8 cellular contexts compared by ENCODE assay signal in genomic region chr14:106845286-106846087, GRCh38.
DNase-seq lines count a peak whose midpoint lies in the region; ATAC-seq and TF ChIP-seq lines count a peak whose summit lies in the region.

No MANE protein-coding gene starts in this region.

- no peak overlapping the region for H3K27ac Mint-ChIP-seq in activated T-helper 17 cell treated with anti-CD3 and anti-CD28 coated beads, Interleukin-2, amount 50 U/mL, for 72 hours
- H3K27ac Mint-ChIP-seq in memory B cell = peak overlapping the region; percentile 94

- H3K9me3 Mint-ChIP-seq in activated T-helper 17 cell treated with anti-CD3 and anti-CD28 coated beads, Interleukin-2, amount 50 U/mL, for 72 hours = no peaks in the 10 kb centered on the region
- no peaks in the 10 kb centered on the region for H3K9me3 Mint-ChIP-seq in memory B cell

- peaks cover 24% of the 10 kb centered on the region for H3K4me1 Mint-ChIP-seq in activated T-helper 17 cell treated with anti-CD3 and anti-CD28 coated beads, Interleukin-2, amount 50 U/mL, for 72 hours
- H3K4me1 Mint-ChIP-seq in memory B cell = peaks cover 49% of the 10 kb centered on the region

- no peak for TF ChIP-seq CTCF in GM10266 (IDR thresholded peaks at IDR 0.05; ENCODE audit: control insufficient read depth, insufficient read depth, low read depth, missing control alignments)

- peak overlapping the region; percentile 96 for H3K4me3 Mint-ChIP-seq in activated T-helper 17 cell treated with anti-CD3 and anti-CD28 coated beads, Interleukin-2, amount 50 U/mL, for 72 hours
- H3K4me3 Mint-ChIP-seq in memory B cell = peak overlapping the region; percentile 98

- H3K36me3 Mint-ChIP-seq in activated T-helper 17 cell treated with anti-CD3 and anti-CD28 coated beads, Interleukin-2, amount 50 U/mL, for 72 hours (ENCODE audit: low read depth) = no peaks in the 10 kb centered on the region
- H3K36me3 Mint-ChIP-seq in memory B cell = peaks cover 3% of the 10 kb centered on the region

- peak; percentile 48 for ATAC-seq in GM21786 (IDR thresholded peaks at IDR 0.05; ENCODE audit: unreplicated experiment)
- ATAC-seq in activated T-helper 17 cell treated with anti-CD3 and anti-CD28 coated beads, Interleukin-2, amount 50 U/mL, for 72 hours (replicated peaks) = peak; percentile 56
- peak; percentile 46 for ATAC-seq in memory B cell (ENCODE audit: low read depth)
- ATAC-seq in HG03095 (IDR thresholded peaks at IDR 0.05; ENCODE audit: unreplicated experiment) = no peak

- H3K27me3 Mint-ChIP-seq in activated T-helper 17 cell treated with anti-CD3 and anti-CD28 coated beads, Interleukin-2, amount 50 U/mL, for 72 hours = no peaks in the 10 kb centered on the region
- no peaks in the 10 kb centered on the region for H3K27me3 Mint-ChIP-seq in memory B cell

- DNase-seq in GM10266 (ENCODE audit: extremely low spot score) (peak; percentile 18), NCI-H510A (lab: John Stamatoyannopoulos, UW) (peak; percentile 41), memory B cell (ENCODE audit: low spot score in 2 of 2) (peak; percentile 34 to 50), ureter (ENCODE audit: low spot score) (peak; percentile 85), SK-N-DZ (ENCODE audit: low spot score) (no peak)
